10 cellular contexts compared by ENCODE assay signal in the genomic region with DNA sequence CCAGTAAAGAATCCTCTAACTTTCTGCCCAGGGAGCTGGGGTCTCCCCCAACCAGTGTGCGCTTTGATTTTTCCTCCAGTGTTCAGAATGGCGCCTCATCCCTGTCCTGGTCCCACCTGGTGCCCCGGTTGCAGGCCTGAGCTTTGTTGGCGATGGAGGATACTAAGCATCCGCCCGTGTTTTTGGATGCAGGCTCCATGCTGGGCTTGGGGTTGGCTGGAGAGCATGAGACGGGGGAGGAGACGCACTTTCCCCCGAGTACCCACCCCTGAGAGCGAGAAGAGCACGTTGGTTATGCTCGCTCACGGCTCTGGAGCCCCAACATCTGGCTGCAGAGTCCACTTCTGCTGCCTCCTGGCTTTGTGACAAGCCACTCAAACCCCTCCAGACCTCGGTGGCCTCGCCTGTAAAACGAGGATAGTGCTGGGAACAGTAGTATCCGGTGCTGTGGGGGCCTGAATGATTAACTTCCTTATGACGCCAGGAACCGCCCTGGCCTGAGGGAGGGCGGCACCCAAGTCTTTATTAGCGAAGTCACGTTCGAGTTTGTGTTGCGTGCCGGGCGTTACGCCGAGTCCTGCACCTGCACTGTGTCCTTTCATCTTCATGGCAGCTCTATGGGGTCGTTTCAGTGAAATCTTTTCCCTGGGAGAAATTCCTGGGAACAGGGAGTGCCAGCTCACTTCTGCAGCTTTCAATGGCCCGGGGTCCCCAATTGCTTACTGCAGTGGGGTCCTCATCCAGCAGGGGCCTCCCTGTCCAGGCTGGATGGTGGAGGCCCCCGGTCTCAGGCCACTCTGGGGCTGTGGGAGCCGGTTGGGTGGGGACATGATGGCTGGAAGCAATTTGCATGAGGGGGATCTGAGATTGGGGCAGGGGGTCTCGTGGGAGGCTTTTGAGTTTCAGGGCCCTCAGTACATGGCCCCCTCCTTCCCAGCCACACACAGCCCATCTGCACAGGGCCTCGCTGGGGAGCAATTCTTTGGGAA. TPM values are rescaled to one million over a fixed set of nuclear protein-coding genes. Genes with fewer than 3 reads are reported as not detected.
DNase-seq lines count a peak whose midpoint lies in the region; ATAC-seq and TF ChIP-seq lines count a peak whose summit lies in the region.
"Had no signal": no experiment of that assay in that cellular context is flagged by ENCODE, and none has a peak within 500 bp of the region (broad histone marks: within the 10 kb centered on the region; RNA-seq: fewer than 3 reads in every experiment).

No MANE protein-coding gene starts in this region.

- peak; percentile 84 for ATAC-seq in PC-3

- no peaks in the 10 kb centered on the region for H3K79me2 ChIP-seq in PC-3 (ENCODE audit: low read length)
- no peaks in the 10 kb centered on the region for H3K79me2 ChIP-seq in osteoblast (ENCODE audit: insufficient read depth, low read length)

- H3K36me3 Mint-ChIP-seq in Calu3 (ENCODE audit: insufficient read depth, unreplicated experiment), result no peaks in the 10 kb centered on the region

- DNase-seq in Calu3 (peak; percentile 15), PC-3 (peak; percentile 52), foreskin fibroblast (peak; percentile 57 to 88), osteoblast (ENCODE audit: insufficient read length, low spot score, missing footprints) (peak; percentile 95), HK-2 (ENCODE audit: unreplicated experiment) (no peak), NCI-H187 treated with DMSO at 0.1 percent for 48 hours (lab: John Stamatoyannopoulos, UW) (no peak), NCI-H2171 treated with DMSO at 0.1 percent for 48 hours (lab: John Stamatoyannopoulos, UW) (no peak)
- DNase-seq in activated CD4-positive, alpha-beta T cell treated with anti-CD3 and anti-CD28 coated beads, Interleukin-2, amount 50 U/mL, for 4 hours, result no peak

- no peaks in the 10 kb centered on the region for H3K9me2 ChIP-seq in PC-3 (replicated peaks; ENCODE audit: low read length)

- H3K4me2 ChIP-seq in PC-3 (ENCODE audit: low read length) (peak overlapping the region; percentile 36), osteoblast (ENCODE audit: insufficient read depth, low read length) (peak overlapping the region; percentile 48)

- no peaks in the 10 kb centered on the region for H3K9me3 Mint-ChIP-seq in Calu3 (ENCODE audit: low read depth, unreplicated experiment)

- TF ChIP-seq CTCF in Calu3 (IDR thresholded peaks at IDR 0.05; ENCODE audit: unreplicated experiment) (no peak), PC-3 (conservative IDR thresholded peaks at IDR 0.05; ENCODE audit: low read depth, low read length) (no peak), foreskin fibroblast (IDR thresholded peaks at IDR 0.05; ENCODE audit: low read depth, low read length) (no peak), osteoblast (IDR thresholded peaks at IDR 0.05; ENCODE audit: extremely low read depth, low read depth, low read length) (no peak)

- H3K27me3 ChIP-seq in PC-3 (ENCODE audit: low read length), result no peaks in the 10 kb centered on the region
- H3K27me3 ChIP-seq in osteoblast (ENCODE audit: insufficient read depth, low read length), result no peaks in the 10 kb centered on the region

- no peak overlapping the region for H3K4me3 Mint-ChIP-seq in Calu3 (ENCODE audit: low read depth, unreplicated experiment)

- H3K27ac ChIP-seq in PC-3 (ENCODE audit: low read length), result no peak overlapping the region
- H3K27ac ChIP-seq in osteoblast (ENCODE audit: low read depth, low read length), result no peak overlapping the region

- intact Hi-C loops in Calu3 (cut with micrococcal nuclease; ENCODE audit: unreplicated experiment) (no loop called here), PC-3 (cut with micrococcal nuclease) (loop anchor here (5.0 kb wide), 1 partner anchor 323 kb away; no protein-coding TSS in a partner anchor)

- no peaks in the 10 kb centered on the region for H3K4me1 Mint-ChIP-seq in Calu3 (ENCODE audit: low read depth, unreplicated experiment)

- H3K4me3 ChIP-seq in PC-3 (ENCODE audit: low read length) (no peak overlapping the region), foreskin fibroblast (ENCODE audit: low read depth in 1 of 2, low read length in 2 of 2) (no peak overlapping the region), osteoblast (ENCODE audit: insufficient read depth, low read length) (no peak overlapping the region)

- no peak overlapping the region for H3K27ac Mint-ChIP-seq in Calu3 (ENCODE audit: unreplicated experiment)

- H3K9me3 ChIP-seq in PC-3 (ENCODE audit: low read length) (no peaks in the 10 kb centered on the region), osteoblast (ENCODE audit: low read depth, low read length) (no peaks in the 10 kb centered on the region)

- H3K4me1 ChIP-seq in PC-3 (ENCODE audit: insufficient read depth, low read length) (peaks cover 8% of the 10 kb centered on the region; the same call in 1 of the 2 replicates), osteoblast (ENCODE audit: insufficient read depth, low read length) (no peaks in the 10 kb centered on the region)

- H4K20me1 ChIP-seq in PC-3 (ENCODE audit: low read length), result no peaks in the 10 kb centered on the region
- no peaks in the 10 kb centered on the region for H4K20me1 ChIP-seq in osteoblast (ENCODE audit: insufficient read depth, low read length)

- no peaks in the 10 kb centered on the region for H3F3A ChIP-seq in PC-3 (ENCODE audit: low read length, unreplicated experiment)

- H2AFZ ChIP-seq in PC-3 (ENCODE audit: low read length) (peak overlapping the region; percentile 59), osteoblast (ENCODE audit: low read length) (peak overlapping the region; percentile 47)

- no peak overlapping the region for H3K9ac ChIP-seq in PC-3 (ENCODE audit: low read length)

- no TSS peak for BruUV-seq in Calu3 (replicated peaks; lab: Mats Ljungman, UMichigan)
- no TSS peak for BruUV-seq in PC-3 (replicated peaks; lab: Mats Ljungman, UMichigan)

- H3K27me3 Mint-ChIP-seq in Calu3 (ENCODE audit: unreplicated experiment), result no peaks in the 10 kb centered on the region

- CTCF ChIA-PET in Calu3 (lab: Charles Lee), result no interaction called here
- CTCF ChIA-PET in PC-3 (lab: Charles Lee), result no interaction called here

- H3K36me3 ChIP-seq in PC-3 (ENCODE audit: low read depth, low read length) (no peaks in the 10 kb centered on the region), osteoblast (ENCODE audit: insufficient read depth, low read length) (no peaks in the 10 kb centered on the region)

- POLR2A ChIA-PET in PC-3 (lab: Charles Lee; ENCODE audit: unreplicated experiment), result no interaction called here

RNA-seq across cellular contexts. Expression of a gene that starts 25.5 kb away (rescaled TPM):
- total RNA-seq in Calu3 (2022) (not detected in 2 replicates), PC-3 (2014; rRNA removed) (not detected in 2 replicates), osteoblast (not detected in 2 replicates)
- total RNA-seq: dermis microvascular lymphatic vessel endothelial cell, mesenteric fat pad had no signal

RNA-seq across cellular contexts. Expression of a gene that starts 51.6 kb away (rescaled TPM):
- 27.6 and 32.4 TPM in 2 replicates for total RNA-seq in Calu3 (2022)
- total RNA-seq in PC-3 (2014; rRNA removed), result 20.5 and 22.5 TPM in 2 replicates
- 10.9 and 11.8 TPM in 2 replicates for total RNA-seq in osteoblast

RNA-seq across cellular contexts. Expression of a gene that starts 51.6 kb away (rescaled TPM):
- 79.7 and 83.4 TPM in 2 replicates for total RNA-seq in Calu3 (2022)
- total RNA-seq in PC-3 (2014; rRNA removed), result 200 and 230 TPM in 2 replicates
- 45.7 and 51.0 TPM in 2 replicates for total RNA-seq in osteoblast

RNA-seq across cellular contexts. Expression of a gene that starts 57.8 kb away (rescaled TPM):
- total RNA-seq in Calu3 (2022), result 0.14 and 0.15 TPM in 2 replicates
- total RNA-seq in PC-3 (2014; rRNA removed), result not detected in 2 replicates
- 39.4 and 41.5 TPM in 2 replicates for total RNA-seq in osteoblast

Comparison
In these comparisons a context has a peak if more than half of its experiments do, and no peak if none do; other contexts are left out.
1. DNase-seq: peak in Calu3 (single experiment), PC-3 (single experiment), foreskin fibroblast (2 of 2) and osteoblast (single experiment); none in activated CD4-positive, alpha-beta T cell treated with anti-CD3 and anti-CD28 coated beads, Interleukin-2, amount 50 U/mL, for 4 hours (0 of 2), HK-2 (single experiment), NCI-H187 treated with DMSO at 0.1 percent for 48 hours (single experiment) and NCI-H2171 treated with DMSO at 0.1 percent for 48 hours (single experiment).